ENCODE assay signal across 9 cellular contexts in the genomic region with DNA sequence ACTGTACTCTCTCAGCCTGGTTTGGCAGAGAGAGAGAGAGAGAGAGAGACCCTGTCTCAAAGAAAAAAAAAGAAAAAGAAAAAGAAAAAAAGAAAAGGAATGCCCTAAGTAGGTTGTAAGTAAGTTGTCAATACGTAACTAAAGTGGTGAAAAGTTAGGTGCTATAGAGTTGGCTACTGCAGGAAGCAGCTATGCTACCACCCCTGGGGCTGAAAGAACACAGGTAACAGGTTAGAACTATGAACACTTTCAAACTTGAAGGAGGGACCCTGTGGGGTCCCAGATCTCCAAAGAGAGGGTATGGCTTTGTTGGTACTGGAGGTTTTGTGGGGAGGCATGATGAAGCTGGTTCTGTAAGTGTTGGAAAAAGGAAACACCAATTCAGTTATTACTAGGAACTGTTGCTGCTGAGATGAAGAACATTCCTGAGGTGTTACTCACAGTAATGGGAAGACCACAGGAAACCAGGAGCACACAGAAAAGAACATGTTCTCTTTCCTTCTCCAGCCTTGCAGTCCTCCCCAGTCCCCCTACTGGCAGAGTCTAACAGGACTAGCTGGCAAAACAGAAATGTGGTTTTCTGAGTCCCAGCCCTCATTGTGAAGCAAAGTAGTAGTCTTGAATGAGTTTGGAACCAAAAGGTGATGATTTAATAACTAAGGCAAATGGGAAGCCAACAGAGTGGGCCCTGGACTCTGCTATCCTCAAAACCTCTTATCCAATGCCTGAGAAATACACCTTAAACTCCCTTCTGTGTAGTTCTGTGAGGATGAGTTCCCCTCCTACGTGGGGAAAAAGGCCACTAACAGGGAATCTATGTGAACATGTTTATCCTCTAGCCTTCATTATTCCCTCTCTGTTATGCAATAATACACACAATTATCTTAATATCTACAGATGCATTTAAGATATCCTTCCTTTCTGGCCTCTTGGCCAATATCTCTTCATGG.
DNase-seq lines count a peak whose midpoint lies in the region; ATAC-seq and TF ChIP-seq lines count a peak whose summit lies in the region.
"Had no signal": no experiment of that assay in that cellular context is flagged by ENCODE, and none has a peak within 500 bp of the region (broad histone marks: within the 10 kb centered on the region; RNA-seq: fewer than 3 reads in every experiment).

No MANE protein-coding gene starts in this region.

- H3K9me3 ChIP-seq in A673 (ENCODE audit: low read depth, low read length, poor library complexity, severe bottlenecking): no peaks in the 10 kb centered on the region

- H3K36me3 Mint-ChIP-seq in effector memory CD8-positive, alpha-beta T cell (ENCODE audit: insufficient read depth): no peaks in the 10 kb centered on the region

- intact Hi-C loops in A673 (cut with micrococcal nuclease; ENCODE audit: unreplicated experiment): no loop called here
- intact Hi-C loops in sciatic nerve (cut with DNase I): no loop called here

- H3K4me1 Mint-ChIP-seq in effector memory CD8-positive, alpha-beta T cell (ENCODE audit: low read depth in 2 of 2): no peaks in the 10 kb centered on the region

- peaks cover 5 to 17% of the 10 kb centered on the region in 2 donors for H3K27me3 Mint-ChIP-seq in effector memory CD8-positive, alpha-beta T cell

- H3K4me3 ChIP-seq in A673 (ENCODE audit: low read depth, low read length, poor library complexity, severe bottlenecking): no peak overlapping the region

- no peak overlapping the region for H3K27ac Mint-ChIP-seq in effector memory CD8-positive, alpha-beta T cell

- ATAC-seq in SK-N-SH treated with all-trans-retinoic acid at 6 μM for 48 hours: peak; percentile 100
- ATAC-seq in effector memory CD8-positive, alpha-beta T cell (replicated peaks): no peak
- ATAC-seq in sciatic nerve: no peak
- ATAC-seq: left lobe of liver had no signal

- H3K9me3 Mint-ChIP-seq in effector memory CD8-positive, alpha-beta T cell: no peaks in the 10 kb centered on the region

- TF ChIP-seq CTCF in A673 (conservative IDR thresholded peaks at IDR 0.05; ENCODE audit: low read depth, low read length): peak; percentile 60

- peaks cover 8% of the 10 kb centered on the region for H3K27me3 ChIP-seq in A673 (replicated peaks; ENCODE audit: insufficient read depth, low read depth, low read length, poor library complexity)

- no peak overlapping the region for H3K27ac ChIP-seq in A673 (ENCODE audit: low read depth, low read length, poor library complexity, severe bottlenecking)

- CTCF ChIA-PET in A673 (lab: Charles Lee): interaction anchor here (0.6 to 0.7 kb wide), 3 partner anchors 274 to 321 kb away, joined by 3 to 5 read pairs (median 5); no protein-coding TSS in a partner anchor

- BruUV-seq in A673 (replicated peaks; lab: Mats Ljungman, UMichigan): no TSS peak

- POLR2A ChIA-PET in A673 (lab: Charles Lee; ENCODE audit: low non-redundant PET): no interaction called here

- no peak overlapping the region for H3K4me3 Mint-ChIP-seq in effector memory CD8-positive, alpha-beta T cell

- no peaks in the 10 kb centered on the region for H3K36me3 ChIP-seq in A673 (ENCODE audit: insufficient read depth, low read length, poor library complexity, severe bottlenecking)

- H3K4me1 ChIP-seq in A673 (ENCODE audit: insufficient read depth, low read length, poor library complexity, severe bottlenecking): no peaks in the 10 kb centered on the region

- DNase-seq in A673 (ENCODE audit: low spot score): peak; percentile 85
- DNase-seq in H4 (ENCODE audit: low spot score): peak; percentile 96
- peak; percentile 92 for DNase-seq in glomerular visceral epithelial cell (ENCODE audit: extremely low spot score)
- DNase-seq in effector memory CD8-positive, alpha-beta T cell: no peak
- DNase-seq in midbrain (lab: John Stamatoyannopoulos, UW): no peak
- no peak for DNase-seq in germinal center (ENCODE audit: low spot score)
- DNase-seq in sciatic nerve (ENCODE audit: low spot score): no peak

TF ChIP-seq in SK-N-SH treated with all-trans-retinoic acid at 6 μM for 48 hours, 23 proteins besides CTCF, POLR2A, EP300 and RAD21:
- TF ChIP-seq TOX (CRISPR knock-in tag; IDR thresholded peaks at IDR 0.05; ENCODE audit: borderline replicate concordance): no peak
- no peak for TF ChIP-seq BACH2 (CRISPR knock-in tag; IDR thresholded peaks at IDR 0.05; ENCODE audit: borderline replicate concordance)
- TF ChIP-seq ZC3H10 (CRISPR knock-in tag; IDR thresholded peaks at IDR 0.05): no peak
- TF ChIP-seq ZFP3 (CRISPR knock-in tag; IDR thresholded peaks at IDR 0.05): no peak
- TF ChIP-seq, protein P1, sequence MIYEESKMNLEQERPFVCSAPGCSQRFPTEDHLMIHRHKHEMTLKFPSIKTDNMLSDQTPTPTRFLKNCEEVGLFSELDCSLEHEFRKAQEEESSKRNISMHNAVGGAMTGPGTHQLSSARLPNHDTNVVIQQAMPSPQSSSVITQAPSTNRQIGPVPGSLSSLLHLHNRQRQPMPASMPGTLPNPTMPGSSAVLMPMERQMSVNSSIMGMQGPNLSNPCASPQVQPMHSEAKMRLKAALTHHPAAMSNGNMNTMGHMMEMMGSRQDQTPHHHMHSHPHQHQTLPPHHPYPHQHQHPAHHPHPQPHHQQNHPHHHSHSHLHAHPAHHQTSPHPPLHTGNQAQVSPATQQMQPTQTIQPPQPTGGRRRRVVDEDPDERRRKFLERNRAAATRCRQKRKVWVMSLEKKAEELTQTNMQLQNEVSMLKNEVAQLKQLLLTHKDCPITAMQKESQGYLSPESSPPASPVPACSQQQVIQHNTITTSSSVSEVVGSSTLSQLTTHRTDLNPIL (CRISPR knock-in tag; IDR thresholded peaks at IDR 0.05; ENCODE audit: low read depth): no peak
- TF ChIP-seq, protein P2, sequence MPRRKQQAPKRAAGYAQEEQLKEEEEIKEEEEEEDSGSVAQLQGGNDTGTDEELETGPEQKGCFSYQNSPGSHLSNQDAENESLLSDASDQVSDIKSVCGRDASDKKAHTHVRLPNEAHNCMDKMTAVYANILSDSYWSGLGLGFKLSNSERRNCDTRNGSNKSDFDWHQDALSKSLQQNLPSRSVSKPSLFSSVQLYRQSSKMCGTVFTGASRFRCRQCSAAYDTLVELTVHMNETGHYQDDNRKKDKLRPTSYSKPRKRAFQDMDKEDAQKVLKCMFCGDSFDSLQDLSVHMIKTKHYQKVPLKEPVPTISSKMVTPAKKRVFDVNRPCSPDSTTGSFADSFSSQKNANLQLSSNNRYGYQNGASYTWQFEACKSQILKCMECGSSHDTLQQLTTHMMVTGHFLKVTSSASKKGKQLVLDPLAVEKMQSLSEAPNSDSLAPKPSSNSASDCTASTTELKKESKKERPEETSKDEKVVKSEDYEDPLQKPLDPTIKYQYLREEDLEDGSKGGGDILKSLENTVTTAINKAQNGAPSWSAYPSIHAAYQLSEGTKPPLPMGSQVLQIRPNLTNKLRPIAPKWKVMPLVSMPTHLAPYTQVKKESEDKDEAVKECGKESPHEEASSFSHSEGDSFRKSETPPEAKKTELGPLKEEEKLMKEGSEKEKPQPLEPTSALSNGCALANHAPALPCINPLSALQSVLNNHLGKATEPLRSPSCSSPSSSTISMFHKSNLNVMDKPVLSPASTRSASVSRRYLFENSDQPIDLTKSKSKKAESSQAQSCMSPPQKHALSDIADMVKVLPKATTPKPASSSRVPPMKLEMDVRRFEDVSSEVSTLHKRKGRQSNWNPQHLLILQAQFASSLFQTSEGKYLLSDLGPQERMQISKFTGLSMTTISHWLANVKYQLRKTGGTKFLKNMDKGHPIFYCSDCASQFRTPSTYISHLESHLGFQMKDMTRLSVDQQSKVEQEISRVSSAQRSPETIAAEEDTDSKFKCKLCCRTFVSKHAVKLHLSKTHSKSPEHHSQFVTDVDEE (CRISPR knock-in tag; IDR thresholded peaks at IDR 0.05): no peak
- no peak for TF ChIP-seq POU6F1 (CRISPR knock-in tag; IDR thresholded peaks at IDR 0.05; ENCODE audit: borderline replicate concordance, low read depth)
- no peak for TF ChIP-seq RARB (CRISPR knock-in tag; IDR thresholded peaks at IDR 0.05)
- TF ChIP-seq, protein P3, sequence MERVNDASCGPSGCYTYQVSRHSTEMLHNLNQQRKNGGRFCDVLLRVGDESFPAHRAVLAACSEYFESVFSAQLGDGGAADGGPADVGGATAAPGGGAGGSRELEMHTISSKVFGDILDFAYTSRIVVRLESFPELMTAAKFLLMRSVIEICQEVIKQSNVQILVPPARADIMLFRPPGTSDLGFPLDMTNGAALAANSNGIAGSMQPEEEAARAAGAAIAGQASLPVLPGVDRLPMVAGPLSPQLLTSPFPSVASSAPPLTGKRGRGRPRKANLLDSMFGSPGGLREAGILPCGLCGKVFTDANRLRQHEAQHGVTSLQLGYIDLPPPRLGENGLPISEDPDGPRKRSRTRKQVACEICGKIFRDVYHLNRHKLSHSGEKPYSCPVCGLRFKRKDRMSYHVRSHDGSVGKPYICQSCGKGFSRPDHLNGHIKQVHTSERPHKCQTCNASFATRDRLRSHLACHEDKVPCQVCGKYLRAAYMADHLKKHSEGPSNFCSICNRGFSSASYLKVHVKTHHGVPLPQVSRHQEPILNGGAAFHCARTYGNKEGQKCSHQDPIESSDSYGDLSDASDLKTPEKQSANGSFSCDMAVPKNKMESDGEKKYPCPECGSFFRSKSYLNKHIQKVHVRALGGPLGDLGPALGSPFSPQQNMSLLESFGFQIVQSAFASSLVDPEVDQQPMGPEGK (CRISPR knock-in tag; IDR thresholded peaks at IDR 0.05; ENCODE audit: borderline replicate concordance): no peak
- TF ChIP-seq OSR1 (CRISPR knock-in tag; IDR thresholded peaks at IDR 0.05): no peak
- TF ChIP-seq ZNF565 (CRISPR knock-in tag; conservative IDR thresholded peaks at IDR 0.05; ENCODE audit: low read depth): no peak
- no peak for TF ChIP-seq PPARA (CRISPR knock-in tag; IDR thresholded peaks at IDR 0.05; ENCODE audit: borderline replicate concordance)
- no peak for TF ChIP-seq ZNF8 (CRISPR knock-in tag; IDR thresholded peaks at IDR 0.05)
- no peak for TF ChIP-seq GLIS3 (CRISPR knock-in tag; IDR thresholded peaks at IDR 0.05)
- TF ChIP-seq ESRRG (CRISPR knock-in tag; IDR thresholded peaks at IDR 0.05): no peak
- no peak for TF ChIP-seq CSDC2 (CRISPR knock-in tag; IDR thresholded peaks at IDR 0.05)
- no peak for TF ChIP-seq TCF4 (CRISPR knock-in tag; IDR thresholded peaks at IDR 0.05; ENCODE audit: borderline replicate concordance)

Comparison
In these comparisons a context has a peak if more than half of its experiments do, and no peak if none do; other contexts are left out.
1. DNase-seq: peak in A673 (single experiment), H4 (single experiment) and glomerular visceral epithelial cell (single experiment); none in effector memory CD8-positive, alpha-beta T cell (0 of 3), midbrain (single experiment), germinal center (single experiment) and sciatic nerve (single experiment).